Comparison of ENCODE assay signal across 19 cellular contexts in the genomic region with DNA sequence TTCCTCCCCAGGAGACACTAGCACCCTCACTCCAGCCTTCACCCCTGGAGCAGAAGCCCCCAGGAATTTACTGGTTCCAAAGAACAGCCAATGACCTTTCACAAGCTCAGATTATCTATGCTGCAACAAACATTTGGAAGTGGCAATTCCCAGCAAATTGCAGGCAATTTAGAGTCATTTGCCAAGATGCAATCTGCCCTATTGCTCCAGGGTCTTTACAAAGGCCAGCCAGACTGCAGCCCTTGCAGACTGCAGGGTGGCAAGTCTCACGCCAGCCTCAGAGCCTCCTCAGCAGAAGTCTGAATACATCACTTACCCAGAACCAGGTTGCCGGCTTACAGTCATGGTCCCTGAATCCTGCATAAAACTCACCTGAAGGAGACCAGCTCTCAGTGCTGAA. TPM values are rescaled to one million over a fixed set of nuclear protein-coding genes. Genes with fewer than 3 reads are reported as not detected.
DNase-seq lines count a peak whose midpoint lies in the region; ATAC-seq and TF ChIP-seq lines count a peak whose summit lies in the region.
"Had no signal": no experiment of that assay in that cellular context is flagged by ENCODE, and none has a peak within 500 bp of the region (broad histone marks: within the 10 kb centered on the region; RNA-seq: fewer than 3 reads in every experiment).

No MANE protein-coding gene starts in this region.

- H3K4me2 ChIP-seq in mesendoderm (ENCODE audit: low read length) = no peak overlapping the region

- peaks cover 38% of the 10 kb centered on the region for H3K4me1 Mint-ChIP-seq in Calu3 (ENCODE audit: low read depth, unreplicated experiment)

- H3K79me1 ChIP-seq in mesendoderm (ENCODE audit: low read length) = peaks cover 26% of the 10 kb centered on the region

- H3K27ac ChIP-seq in Panc1 (ENCODE audit: low read length) (peak overlapping the region; percentile 40; the same call in 1 of the 2 replicates), mesendoderm (ENCODE audit: low read depth, low read length) (no peak overlapping the region)
- H3K27ac ChIP-seq: colonic mucosa, gastrocnemius medialis, pancreas, RWPE1 had no signal

- in situ Hi-C loops in Panc1 (cut with HindIII; ENCODE audit: low pct_unique_long_range_greater_than_20kb, low sequenced_read_pairs) = no loop called here

- H3K9me3 ChIP-seq in Panc1 (ENCODE audit: control insufficient read depth, insufficient read depth, low read depth, low read length) = no peaks in the 10 kb centered on the region
- H3K9me3 ChIP-seq: colonic mucosa, gastrocnemius medialis, pancreas had no signal

- H3K56ac ChIP-seq in mesendoderm (ENCODE audit: low read length) = no peak overlapping the region

- H2BK15ac ChIP-seq in mesendoderm (replicated peaks; ENCODE audit: low read depth) = no peak overlapping the region

- BruUV-seq in Calu3 (replicated peaks; lab: Mats Ljungman, UMichigan) (no TSS peak), Panc1 (replicated peaks; lab: Mats Ljungman, UMichigan) (no TSS peak)

- TF ChIP-seq CTCF in Calu3 (IDR thresholded peaks at IDR 0.05; ENCODE audit: unreplicated experiment) (no peak), Panc1 (IDR thresholded peaks at IDR 0.05) (no peak)

- DNase-seq in Calu3 = no peak
- no peak for DNase-seq in Panc1 (ENCODE audit: low read depth, low spot score)
- peak; percentile 18 for DNase-seq in mesendoderm
- no peak for DNase-seq in NCI-H1417 (lab: John Stamatoyannopoulos, UW)
- DNase-seq: activated CD4-positive, alpha-beta T cell treated with anti-CD3 and anti-CD28 coated beads, Interleukin-2, amount 50 U/mL, for 4 hours; activated naive CD4-positive, alpha-beta T cell treated with anti-CD3 and anti-CD28 coated beads for 36 hours; colonic mucosa; gastrocnemius medialis; left ventricle myocardium superior; NCI-H1105; pancreas; stimulated activated CD4-positive, alpha-beta T cell treated with anti-CD3 and anti-CD28 coated beads, Interleukin-4, amount 100 ng/mL, for 1 hour; substantia nigra; SW 1271 had no signal

- no peak overlapping the region for H3K23ac ChIP-seq in mesendoderm (ENCODE audit: low read length)

- CTCF ChIA-PET in Calu3 (lab: Charles Lee) (no interaction called here), Panc1 (lab: Charles Lee) (no interaction called here)

- peaks cover 46% of the 10 kb centered on the region for H3K79me2 ChIP-seq in mesendoderm (ENCODE audit: control insufficient read depth, insufficient read depth, low read length)

- H4K8ac ChIP-seq in mesendoderm (ENCODE audit: low read depth, low read length) = no peak overlapping the region

- H3K9ac ChIP-seq in mesendoderm (ENCODE audit: low read length) = no peak overlapping the region

- no peak overlapping the region for H3K4ac ChIP-seq in mesendoderm (ENCODE audit: low read depth, low read length)

- intact Hi-C loops in Calu3 (cut with micrococcal nuclease; ENCODE audit: unreplicated experiment) (no loop called here), Panc1 (cut with micrococcal nuclease; ENCODE audit: unreplicated experiment) (no loop called here)

- H2BK120ac ChIP-seq in mesendoderm (ENCODE audit: low read depth, low read length) = no peak overlapping the region

- no peak overlapping the region for H3K4me3 Mint-ChIP-seq in Calu3 (ENCODE audit: low read depth, unreplicated experiment)
- H3K4me3 Mint-ChIP-seq: activated naive CD4-positive, alpha-beta T cell treated with anti-CD3 and anti-CD28 coated beads for 36 hours had no signal

- no peak overlapping the region for H2BK5ac ChIP-seq in mesendoderm (ENCODE audit: low read length)

- H3K4me3 ChIP-seq in Panc1 (ENCODE audit: low read depth in 2 of 2, low read length in 2 of 2) (no peak overlapping the region), mesendoderm (ENCODE audit: low read length) (no peak overlapping the region)
- H3K4me3 ChIP-seq: colonic mucosa, gastrocnemius medialis, pancreas had no signal

- H3K4me1 ChIP-seq in Panc1 (ENCODE audit: control insufficient read depth, insufficient read depth, low read length) (peaks cover 44% of the 10 kb centered on the region), mesendoderm (ENCODE audit: control insufficient read depth, low read depth, low read length) (peaks cover 2% of the 10 kb centered on the region)

- peak overlapping the region; percentile 60 for H3K27ac Mint-ChIP-seq in Calu3 (ENCODE audit: unreplicated experiment)
- H3K27ac Mint-ChIP-seq: activated naive CD4-positive, alpha-beta T cell treated with anti-CD3 and anti-CD28 coated beads for 36 hours had no signal

- no peak overlapping the region for H4K5ac ChIP-seq in mesendoderm (ENCODE audit: low read length)

- peaks cover 3% of the 10 kb centered on the region for H3K9me3 Mint-ChIP-seq in Calu3 (ENCODE audit: low read depth, unreplicated experiment)
- H3K9me3 Mint-ChIP-seq: activated naive CD4-positive, alpha-beta T cell treated with anti-CD3 and anti-CD28 coated beads for 36 hours had no signal

- ATAC-seq in Panc1 (no peak), GM21423 (IDR thresholded peaks at IDR 0.05; ENCODE audit: unreplicated experiment) (no peak), GM21576 (IDR thresholded peaks at IDR 0.05; ENCODE audit: unreplicated experiment) (no peak)
- ATAC-seq: gastrocnemius medialis, left ventricle myocardium superior, pancreas had no signal

- H3K36me3 ChIP-seq in Panc1 (ENCODE audit: control insufficient read depth, insufficient read depth, low read length) (no peaks in the 10 kb centered on the region), mesendoderm (ENCODE audit: control insufficient read depth, insufficient read depth, low read length) (no peaks in the 10 kb centered on the region)
- H3K36me3 ChIP-seq: colonic mucosa, gastrocnemius medialis, pancreas had no signal

- no peaks in the 10 kb centered on the region for H3K27me3 ChIP-seq in Panc1 (ENCODE audit: control insufficient read depth, insufficient read depth, low read length)
- H3K27me3 ChIP-seq in mesendoderm (ENCODE audit: insufficient read depth, low read length, poor library complexity) = no peaks in the 10 kb centered on the region
- H3K27me3 ChIP-seq: colonic mucosa, gastrocnemius medialis, pancreas had no signal

- H3K36me3 Mint-ChIP-seq in Calu3 (ENCODE audit: insufficient read depth, unreplicated experiment) = peaks cover 30% of the 10 kb centered on the region

- WGBS in mesendoderm (ENCODE audit: extremely low coverage, insufficient coverage, low lambda C conversion rate) = no CpG with 5 or more reads among the region's 2 CpGs

- no peaks in the 10 kb centered on the region for H3K27me3 Mint-ChIP-seq in Calu3 (ENCODE audit: unreplicated experiment)

- no peak overlapping the region for H2AK5ac ChIP-seq in mesendoderm (ENCODE audit: low read length)

- no peak overlapping the region for H3K18ac ChIP-seq in mesendoderm (ENCODE audit: low read length)

- POLR2A ChIA-PET in Panc1 (lab: Charles Lee) = no interaction called here

RNA-seq across cellular contexts. Expression of a gene that starts 21.8 kb away (rescaled TPM):
- 49.8 and 52.5 TPM in 2 replicates for total RNA-seq in Calu3 (2022)
- 53.3 TPM for total RNA-seq in Panc1 (2021; ENCODE audit: unreplicated experiment)
- polyA plus RNA-seq in Panc1 (2012; ENCODE audit: insufficient read length) = 82.4 TPM
- polyA plus RNA-seq in mesendoderm (2013, experiment 1 of 2) = 25.3 TPM
- polyA plus RNA-seq in mesendoderm (2013, experiment 2 of 2) = 25.6 TPM

RNA-seq across cellular contexts. Expression of a gene that starts 39.6 kb away (rescaled TPM):
- 115 and 126 TPM in 2 replicates for total RNA-seq in Calu3 (2022)
- 140 TPM for total RNA-seq in Panc1 (2021; ENCODE audit: unreplicated experiment)
- polyA plus RNA-seq in Panc1 (2012; ENCODE audit: insufficient read length) = 198 TPM
- 85.5 TPM for polyA plus RNA-seq in mesendoderm (2013, experiment 1 of 2)
- polyA plus RNA-seq in mesendoderm (2013, experiment 2 of 2) = 86.9 TPM

RNA-seq across cellular contexts. Expression of a gene that starts 47.8 kb away (rescaled TPM):
- total RNA-seq in Calu3 (2022) = 0.71 TPM in 1 of 2 replicates, not detected in the other
- total RNA-seq in Panc1 (2021; ENCODE audit: unreplicated experiment) = 1.1 TPM
- polyA plus RNA-seq in Panc1 (2012; ENCODE audit: insufficient read length) = 3.2 TPM
- 0.24 TPM for polyA plus RNA-seq in mesendoderm (2013, experiment 1 of 2)
- polyA plus RNA-seq in mesendoderm (2013, experiment 2 of 2) = 0.35 TPM
- total RNA-seq: activated naive CD4-positive, alpha-beta T cell treated with anti-CD3 and anti-CD28 coated beads for 36 hours had no signal

RNA-seq across cellular contexts. Expression of a gene that starts 50.4 kb away (rescaled TPM):
- total RNA-seq in Calu3 (2022) (0.29 TPM in 1 of 2 replicates, not detected in the other), Panc1 (2021; ENCODE audit: unreplicated experiment) (2.4 TPM)
- polyA plus RNA-seq in Panc1 (2012; ENCODE audit: insufficient read length) = 8.3 TPM
- polyA plus RNA-seq in mesendoderm (2013, experiment 1 of 2) = 0.45 TPM
- polyA plus RNA-seq in mesendoderm (2013, experiment 2 of 2) = 0.42 TPM
- total RNA-seq: activated naive CD4-positive, alpha-beta T cell treated with anti-CD3 and anti-CD28 coated beads for 36 hours; HT1080; LHCN-M2 had no signal

RNA-seq across cellular contexts. Expression of a gene that starts 51.0 kb away (rescaled TPM):
- 70.0 and 78.5 TPM in 2 replicates for total RNA-seq in Calu3 (2022)
- 128 TPM for total RNA-seq in Panc1 (2021; ENCODE audit: unreplicated experiment)
- 259 TPM for polyA plus RNA-seq in Panc1 (2012; ENCODE audit: insufficient read length)
- 41.6 TPM for polyA plus RNA-seq in mesendoderm (2013, experiment 1 of 2)
- 46.4 TPM for polyA plus RNA-seq in mesendoderm (2013, experiment 2 of 2)
